12 cellular contexts compared by ENCODE assay signal in the genomic region with DNA sequence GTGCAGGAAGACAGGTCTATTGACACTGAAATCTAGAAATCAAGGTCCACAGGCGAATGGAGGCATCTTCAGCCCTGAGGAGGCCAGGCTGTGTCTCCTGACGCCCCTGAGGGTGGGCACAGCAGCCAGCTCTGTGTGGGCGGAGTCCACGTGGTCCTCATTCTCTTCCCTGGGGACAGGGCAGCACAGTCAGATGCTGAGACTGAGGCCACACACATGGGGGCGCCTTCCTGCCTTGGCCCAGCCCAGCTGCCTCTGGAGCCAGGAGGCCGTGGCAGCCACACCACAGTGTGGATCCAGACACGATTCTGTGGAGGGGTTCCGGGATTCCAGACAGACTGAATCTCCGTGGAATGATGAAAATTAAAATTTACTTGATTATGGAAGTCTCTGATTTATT. TPM values are rescaled to one million over a fixed set of nuclear protein-coding genes. Genes with fewer than 3 reads are reported as not detected.
A peak's percentile ranks its signal among the peaks of the same experiment; 100 is the strongest.
DNase-seq lines count a peak whose midpoint lies in the region; ATAC-seq, FAIRE-seq and TF ChIP-seq lines count a peak whose summit lies in the region.
"Had no signal": no experiment of that assay in that cellular context is flagged by ENCODE, and none has a peak within 500 bp of the region (broad histone marks: within the 10 kb centered on the region; RNA-seq: fewer than 3 reads in every experiment).

No MANE protein-coding gene starts in this region.

- H3K4me2 ChIP-seq in GM12878 (ENCODE audit: control insufficient read depth, insufficient read depth), result no peak overlapping the region

- no peak overlapping the region for H3K9ac ChIP-seq in GM12878 (ENCODE audit: control insufficient read depth, insufficient read depth, low read length)

- H3K36me3 ChIP-seq in GM12878 (ENCODE audit: control insufficient read depth in 2 of 2, insufficient read depth in 2 of 2, low read length in 1 of 2), result peaks cover 10 to 22% of the 10 kb centered on the region in 2 experiments; a peak in 3 of 4 replicates

- POLR2A ChIA-PET in GM12878 (lab: Charles Lee), result no interaction called here

- no peaks in the 10 kb centered on the region for H3K4me1 ChIP-seq in right cardiac atrium (ENCODE audit: control insufficient read depth, insufficient read depth, low read length)
- no peaks in the 10 kb centered on the region; the same call in 1 of the 2 replicates for H3K4me1 ChIP-seq in GM12878 (ENCODE audit: control insufficient read depth, insufficient read depth, low read length)

- BruUV-seq in GM12878 (replicated peaks; lab: Mats Ljungman, UMichigan), result no TSS peak

- intact Hi-C loops in right cardiac atrium (cut with DNase I) (loop anchor here in 3 of 4 donors (5.0 to 10.0 kb wide), 3 partner anchors 72 to 91 kb away; no protein-coding TSS in a partner anchor), Right ventricle myocardium superior (cut with DNase I) (loop anchor here (5.0 kb wide), 1 partner anchor 67 kb away; no protein-coding TSS in a partner anchor), GM12878 (cut with micrococcal nuclease; ENCODE audit: unreplicated experiment) (no loop called here), sciatic nerve (cut with DNase I) (no loop called here)

- TF ChIP-seq CTCF in GM12878 (IDR thresholded peaks at IDR 0.05 in 2 of 3, conservative IDR thresholded peaks at IDR 0.05 in 1 of 3; ENCODE audit: control insufficient read depth in 2 of 3, extremely low read depth in 1 of 3, insufficient read depth in 1 of 3, low read depth in 3 of 3, low read length in 3 of 3), result peak in 2 of 3 experiments; percentile 8 to 24; a peak in 4 of 6 replicates

- no peak overlapping the region for H2AFZ ChIP-seq in GM12878 (ENCODE audit: control insufficient read depth, low read depth, low read length)

- no peak for TF ChIP-seq EP300 in GM12878 (IDR thresholded peaks at IDR 0.05; ENCODE audit: borderline replicate concordance in 1 of 2, control insufficient read depth in 1 of 2, low read depth in 2 of 2, low read length in 2 of 2)

- ATAC-seq in right cardiac atrium (no peak), Right ventricle myocardium superior (ENCODE audit: poor library complexity) (no peak), GM12878 (0 out of 3 replicates have a peak, but pooled peaks have one; percentile 7), sciatic nerve (peak; percentile 5)
- ATAC-seq: T-helper 17 cell had no signal

- in situ Hi-C loops in GM12878 (cut with MboI), result no loop called here

- no peaks in the 10 kb centered on the region for H3K9me3 ChIP-seq in right cardiac atrium (ENCODE audit: control insufficient read depth, low read length)
- no peaks in the 10 kb centered on the region for H3K9me3 ChIP-seq in GM12878 (replicated peaks; ENCODE audit: control insufficient read depth, insufficient read depth, low read length)

- no peak overlapping the region for H3K27ac ChIP-seq in right cardiac atrium (ENCODE audit: low read length)
- no peak overlapping the region for H3K27ac ChIP-seq in GM12878 (ENCODE audit: control insufficient read depth, insufficient read depth)

- H3K79me2 ChIP-seq in GM12878 (ENCODE audit: control insufficient read depth, insufficient read depth, low read length), result no peaks in the 10 kb centered on the region

- WGBS in right cardiac atrium, result 60% methylated on average over 9 of the region's 9 CpGs
- 44% methylated on average over 9 of the region's 9 CpGs for WGBS in GM12878 (ENCODE audit: insufficient coverage, insufficient replicate concordance, low lambda C conversion rate, missing lambda C conversion rate)

- H3K27me3 ChIP-seq in right cardiac atrium (ENCODE audit: control insufficient read depth, insufficient read depth), result no peaks in the 10 kb centered on the region
- H3K27me3 ChIP-seq in GM12878 (replicated peaks in 1 of 2; ENCODE audit: control insufficient read depth in 2 of 2, insufficient read depth in 2 of 2, low read length in 1 of 2), result no peaks in the 10 kb centered on the region

- peak in 2 of 3 donors; percentile 29 to 32 for DNase-seq in right cardiac atrium
- DNase-seq in Right ventricle myocardium superior, result no peak
- no peak for DNase-seq in GM12878 (ENCODE audit: low read depth, low spot score)
- DNase-seq in sciatic nerve (ENCODE audit: low spot score), result no peak
- DNase-seq in cerebellar cortex (ENCODE audit: low spot score), result no peak
- no peak for DNase-seq in DMS114 treated with DMSO at 0.1 percent for 48 hours (lab: John Stamatoyannopoulos, UW; ENCODE audit: unreplicated experiment)
- DNase-seq: Karpas-422; midbrain; posterior cingulate gyrus; stimulated activated CD4-positive, alpha-beta T cell treated with anti-CD3 and anti-CD28 coated beads, Interleukin-4, amount 100 ng/mL, for 24 hours; stimulated activated naive CD4-positive, alpha-beta T cell treated with Interleukin-2 at 50 U/mL for 16 hours; T-helper 17 cell had no signal

- SMC1A ChIA-PET in GM12878 (lab: Charles Lee; ENCODE audit: uncharacterized antibody, unreplicated experiment), result no interaction called here

- no peak for FAIRE-seq in GM12878 (lab: Jason Lieb, UNC)

- H3K4me3 ChIP-seq in right cardiac atrium (ENCODE audit: low read length), result no peak overlapping the region
- H3K4me3 ChIP-seq in GM12878, result no peak overlapping the region

- no peak for TF ChIP-seq POLR2A in GM12878 (IDR thresholded peaks at IDR 0.05; ENCODE audit: low read depth, low read length)

- CTCF ChIA-PET in GM12878 (lab: Yijun Ruan, JAX), result interaction anchor here (1.0 to 2.8 kb wide), 2 partner anchors 70 to 87 kb away, joined by 3 to 24 read pairs; no protein-coding TSS in a partner anchor

- RAD21 ChIA-PET in GM12878 (lab: Charles Lee; ENCODE audit: unreplicated experiment), result interaction anchor here (1.1 kb wide), 1 partner anchor 86 kb away, joined by 4 read pairs; no protein-coding TSS in a partner anchor

- H4K20me1 ChIP-seq in GM12878 (ENCODE audit: control insufficient read depth, insufficient read depth), result no peaks in the 10 kb centered on the region

- no peak for TF ChIP-seq RAD21 in GM12878 (IDR thresholded peaks at IDR 0.05; ENCODE audit: insufficient read depth, low read depth, low read length)

RNA-seq across cellular contexts. Expression of gene FGFR3, which starts 20.8 kb away (rescaled TPM):
- total RNA-seq in right cardiac atrium, result 10 to 100 TPM in 1 of 4 donors, 1 to 10 TPM in 3; 6.4 to 17.5 (median 8.8) TPM
- 4.5 TPM for polyA plus RNA-seq in right cardiac atrium
- 2.9 TPM for total RNA-seq in Right ventricle myocardium superior
- total RNA-seq in GM12878 (2013; cell fraction: nucleolus; rRNA removed), result not detected in 2 replicates
- 0.05 TPM in 1 of 2 replicates, not detected in the other for total RNA-seq in GM12878 (2014; rRNA removed)
- total RNA-seq in GM12878 (2014; rRNA removed; fragmentation: Illumina TruSeq; extraction: Trizol), result not detected in 2 replicates
- 0.33 and 0.37 TPM in 2 replicates for total RNA-seq in GM12878 (2021)
- polyA plus RNA-seq in GM12878 (2011; ENCODE audit: low read depth), result not detected
- 0.01 and 0.05 TPM in 2 replicates for polyA plus RNA-seq in GM12878 (2011; rRNA removed)
- polyA plus RNA-seq in GM12878 (2011; cell fraction: cytosol; rRNA removed), result 0.01 and 0.08 TPM in 2 replicates
- polyA plus RNA-seq in GM12878 (2011; cell fraction: nucleus; rRNA removed), result 0.18 and 0.25 TPM in 2 replicates
- 0.05 and 0.14 TPM in 2 replicates for polyA plus RNA-seq in GM12878 (2012)
- polyA plus RNA-seq in GM12878 (2014; fragmentation: Illumina TruSeq; extraction: Trizol), result not detected in 2 replicates
- not detected for polyA plus RNA-seq in GM12878 (2014; fragmentation: Nextera tagmentation; extraction: Ambion mirVana)
- polyA plus RNA-seq in GM12878 (2014; rRNA removed), result 0.26 TPM in 1 of 2 replicates, not detected in the other
- under 1 TPM in 1 of 2 experiments, not detected in 1; 0.11 TPM for polyA plus RNA-seq in GM12878 (2016; fragmentation: Nextera tagmentation; extraction: Ambion mirVana)
- polyA minus RNA-seq in GM12878 (2011; rRNA and poly(A)+ RNA removed), result not detected in 2 replicates
- polyA minus RNA-seq in GM12878 (2011; cell fraction: cytosol; rRNA and poly(A)+ RNA removed), result 1.2 TPM in 1 of 2 replicates, not detected in the other
- 0.96 TPM in 1 of 2 replicates, not detected in the other for polyA minus RNA-seq in GM12878 (2011; cell fraction: nucleus; rRNA and poly(A)+ RNA removed)
- 5.4 TPM for total RNA-seq in sciatic nerve

RNA-seq across cellular contexts. Expression of gene LETM1, which starts 42.0 kb away (rescaled TPM):
- 10 to 100 TPM; 36.2 to 41.7 (median 38.4) TPM for total RNA-seq in right cardiac atrium
- polyA plus RNA-seq in right cardiac atrium, result 19.3 TPM
- 41.8 TPM for total RNA-seq in Right ventricle myocardium superior
- 75.9 and 85.3 TPM in 2 replicates for total RNA-seq in GM12878 (2013; cell fraction: nucleolus; rRNA removed)
- 50.4 and 57.8 TPM in 2 replicates for total RNA-seq in GM12878 (2014; rRNA removed)
- 23.9 and 24.4 TPM in 2 replicates for total RNA-seq in GM12878 (2014; rRNA removed; fragmentation: Illumina TruSeq; extraction: Trizol)
- total RNA-seq in GM12878 (2021), result 59.6 and 65.2 TPM in 2 replicates
- polyA plus RNA-seq in GM12878 (2011; ENCODE audit: low read depth), result 9.8 TPM
- 9.6 and 18.4 TPM in 2 replicates for polyA plus RNA-seq in GM12878 (2011; rRNA removed)
- 18.0 and 26.3 TPM in 2 replicates for polyA plus RNA-seq in GM12878 (2011; cell fraction: cytosol; rRNA removed)
- 124 and 166 TPM in 2 replicates for polyA plus RNA-seq in GM12878 (2011; cell fraction: nucleus; rRNA removed)
- polyA plus RNA-seq in GM12878 (2012), result 17.0 and 20.1 TPM in 2 replicates
- polyA plus RNA-seq in GM12878 (2014; fragmentation: Illumina TruSeq; extraction: Trizol), result 8.5 and 18.5 TPM in 2 replicates
- polyA plus RNA-seq in GM12878 (2014; fragmentation: Nextera tagmentation; extraction: Ambion mirVana), result 1 to 10 TPM; 2.6 to 4.0 TPM
- polyA plus RNA-seq in GM12878 (2014; rRNA removed), result 36.0 and 46.4 TPM in 2 replicates
- 10 to 100 TPM; 37.3 to 39.4 TPM for polyA plus RNA-seq in GM12878 (2016; fragmentation: Nextera tagmentation; extraction: Ambion mirVana)
- 30.1 and 65.7 TPM in 2 replicates for polyA minus RNA-seq in GM12878 (2011; rRNA and poly(A)+ RNA removed)
- polyA minus RNA-seq in GM12878 (2011; cell fraction: cytosol; rRNA and poly(A)+ RNA removed), result 28.0 and 28.7 TPM in 2 replicates
- 38.6 and 52.8 TPM in 2 replicates for polyA minus RNA-seq in GM12878 (2011; cell fraction: nucleus; rRNA and poly(A)+ RNA removed)
- 37.9 TPM for total RNA-seq in sciatic nerve

RNA-seq across cellular contexts. Expression of gene NSD2, which starts 57.3 kb away (rescaled TPM):
- 10 to 100 TPM; 44.4 to 52.0 (median 46.6) TPM for total RNA-seq in right cardiac atrium
- 10.8 TPM for polyA plus RNA-seq in right cardiac atrium
- 32.6 TPM for total RNA-seq in Right ventricle myocardium superior
- total RNA-seq in GM12878 (2013; cell fraction: nucleolus; rRNA removed), result 179 and 184 TPM in 2 replicates
- total RNA-seq in GM12878 (2014; rRNA removed), result 72.5 and 73.1 TPM in 2 replicates
- 71.4 and 74.7 TPM in 2 replicates for total RNA-seq in GM12878 (2014; rRNA removed; fragmentation: Illumina TruSeq; extraction: Trizol)
- 137 and 139 TPM in 2 replicates for total RNA-seq in GM12878 (2021)
- polyA plus RNA-seq in GM12878 (2011; ENCODE audit: low read depth), result 25.3 TPM
- 44.9 and 50.2 TPM in 2 replicates for polyA plus RNA-seq in GM12878 (2011; rRNA removed)
- polyA plus RNA-seq in GM12878 (2011; cell fraction: cytosol; rRNA removed), result 38.5 and 43.7 TPM in 2 replicates
- 90.6 and 120 TPM in 2 replicates for polyA plus RNA-seq in GM12878 (2011; cell fraction: nucleus; rRNA removed)
- 39.9 and 45.7 TPM in 2 replicates for polyA plus RNA-seq in GM12878 (2012)
- polyA plus RNA-seq in GM12878 (2014; fragmentation: Illumina TruSeq; extraction: Trizol), result 83.4 and 85.0 TPM in 2 replicates
- polyA plus RNA-seq in GM12878 (2014; fragmentation: Nextera tagmentation; extraction: Ambion mirVana), result 1 to 10 TPM; 8.6 to 9.3 TPM
- polyA plus RNA-seq in GM12878 (2014; rRNA removed), result 72.6 and 74.8 TPM in 2 replicates
- 10 to 100 TPM; 42.2 to 62.0 TPM for polyA plus RNA-seq in GM12878 (2016; fragmentation: Nextera tagmentation; extraction: Ambion mirVana)
- polyA minus RNA-seq in GM12878 (2011; rRNA and poly(A)+ RNA removed), result 76.8 and 101 TPM in 2 replicates
- 43.8 and 49.9 TPM in 2 replicates for polyA minus RNA-seq in GM12878 (2011; cell fraction: cytosol; rRNA and poly(A)+ RNA removed)
- 42.9 and 83.7 TPM in 2 replicates for polyA minus RNA-seq in GM12878 (2011; cell fraction: nucleus; rRNA and poly(A)+ RNA removed)
- 51.4 TPM for total RNA-seq in sciatic nerve

Comparison
In these comparisons a context has a peak if more than half of its experiments do, and no peak if none do; other contexts are left out.
1. DNase-seq: peak in right cardiac atrium (2 of 3); none in Right ventricle myocardium superior (single experiment), GM12878 (single experiment), sciatic nerve (single experiment), cerebellar cortex (single experiment) and DMS114 treated with DMSO at 0.1 percent for 48 hours (single experiment).
2. ATAC-seq: peak in GM12878 (single experiment) and sciatic nerve (single experiment); none in right cardiac atrium (0 of 2) and Right ventricle myocardium superior (single experiment).
3. intact Hi-C loops: an anchor here in right cardiac atrium (5.0 to 10.0 kb wide) and Right ventricle myocardium superior (5.0 kb wide); none called in GM12878 and sciatic nerve.